11 cellular contexts compared by ENCODE assay signal in the genomic region with DNA sequence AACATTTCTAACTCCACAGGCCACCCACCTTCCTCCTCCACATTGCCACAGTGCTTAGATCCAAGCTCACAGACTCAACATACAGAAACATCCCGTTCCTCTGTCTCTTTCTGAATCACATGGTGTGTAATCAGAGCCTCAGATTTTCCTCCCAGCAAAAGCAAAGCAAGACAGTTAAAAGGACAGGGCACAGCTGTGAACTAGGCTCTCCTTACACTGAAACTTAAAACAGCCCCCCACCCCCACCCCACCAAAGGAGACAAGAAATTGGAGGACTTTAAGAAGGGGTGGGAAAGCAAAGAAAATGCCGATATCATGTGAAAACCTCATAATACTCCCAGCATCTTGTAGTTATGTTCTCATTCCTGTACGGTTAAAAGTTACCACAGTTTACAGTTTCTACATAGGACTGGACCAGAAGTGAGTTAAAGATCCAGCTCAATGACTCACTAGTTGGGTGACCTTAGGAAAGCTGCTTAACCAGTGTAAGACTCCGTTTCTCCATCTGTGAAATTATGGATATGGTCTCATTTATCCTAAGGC. TPM values are rescaled to one million over a fixed set of nuclear protein-coding genes. Genes with fewer than 3 reads are reported as not detected.
DNase-seq lines count a peak whose midpoint lies in the region; ATAC-seq and TF ChIP-seq lines count a peak whose summit lies in the region.
"Had no signal": no experiment of that assay in that cellular context is flagged by ENCODE, and none has a peak within 500 bp of the region (broad histone marks: within the 10 kb centered on the region; RNA-seq: fewer than 3 reads in every experiment).

No MANE protein-coding gene starts in this region.

- no peaks in the 10 kb centered on the region for H3K9me3 Mint-ChIP-seq in activated CD8-positive, alpha-beta memory T cell treated with anti-CD3 and anti-CD28 coated beads, Interleukin-2, amount 10 ng/mL, durations not matched to agents 7 days and 5 days (ENCODE audit: low read depth)
- H3K9me3 Mint-ChIP-seq in MCF 10A (ENCODE audit: unreplicated experiment): no peaks in the 10 kb centered on the region
- H3K9me3 Mint-ChIP-seq: dendritic cell treated with granulocyte-macrophage colony-stimulating factor and Interleukin-4, amounts not matched to agents 40 ng/mL and 50 ng/mL, for 4 days; T-helper 2 cell treated with Interferon-gamma antibody and Interleukin-4, amounts not matched to agents 5 μg/mL and 100 μg/mL, for 36 hours had no signal

- H4K91ac ChIP-seq in mesenchymal stem cell (ENCODE audit: low read length): no peak overlapping the region

- H2BK5ac ChIP-seq in mesenchymal stem cell (ENCODE audit: low read depth, low read length, poor library complexity, severe bottlenecking): peak overlapping the region; percentile 24

- TF ChIP-seq CTCF in MCF 10A (IDR thresholded peaks at IDR 0.05; ENCODE audit: unreplicated experiment): no peak

- no peak for ATAC-seq in activated CD8-positive, alpha-beta memory T cell treated with anti-CD3 and anti-CD28 coated beads, Interleukin-2, amount 10 ng/mL, durations not matched to agents 7 days and 5 days

- H3K18ac ChIP-seq in mesenchymal stem cell (ENCODE audit: low read depth in 1 of 2, low read length in 2 of 2): peak overlapping the region in 1 of 2 experiments; percentile 24

- DNase-seq in activated CD8-positive, alpha-beta memory T cell treated with anti-CD3 and anti-CD28 coated beads, Interleukin-2, amount 10 ng/mL, durations not matched to agents 7 days and 5 days: no peak
- DNase-seq in activated CD8-positive, alpha-beta memory T cell treated with anti-CD3 and anti-CD28 coated beads, Interleukin-2, amount 50 U/mL, for 48 hours: no peak
- DNase-seq in MCF 10A (ENCODE audit: unreplicated experiment): peak; percentile 55
- DNase-seq in mesenchymal stem cell: peak; percentile 90
- no peak for DNase-seq in stimulated activated CD4-positive, alpha-beta T cell treated with anti-CD3 and anti-CD28 coated beads, Interleukin-1b, Interleukin-23, amount 100 ng/mL, for 48 hours
- DNase-seq in putamen (ENCODE audit: low spot score): no peak
- no peak for DNase-seq in COR-L47 (lab: John Stamatoyannopoulos, UW)

- POLR2A ChIA-PET in MCF 10A (lab: Yijun Ruan, JAX): interaction anchor here (0.6 to 10.2 kb wide), 15 partner anchors 11 to 1028 kb away, joined by 3 to 192 read pairs (median 4); partner anchors contain the start of genes GABARAPL1, MAGOHB and SMIM10L1

- H3K36me3 ChIP-seq in mesenchymal stem cell (ENCODE audit: control insufficient read depth in 1 of 2, insufficient read depth in 2 of 2, low read depth in 1 of 2, low read length in 2 of 2) (peaks cover 6 to 26% of the 10 kb centered on the region in 2 experiments), urinary bladder (ENCODE audit: insufficient read depth) (no peaks in the 10 kb centered on the region)

- H3K4me3 ChIP-seq in mesenchymal stem cell (ENCODE audit: insufficient read depth in 1 of 2, low read depth in 1 of 2, low read length in 2 of 2) (peak overlapping the region in 1 of 2 experiments; percentile 99), urinary bladder (ENCODE audit: low read depth, low read length) (no peak overlapping the region)

- no peak overlapping the region for H3K4me3 Mint-ChIP-seq in activated CD8-positive, alpha-beta memory T cell treated with anti-CD3 and anti-CD28 coated beads, Interleukin-2, amount 10 ng/mL, durations not matched to agents 7 days and 5 days
- H3K4me3 Mint-ChIP-seq in MCF 10A (ENCODE audit: unreplicated experiment): peak overlapping the region; percentile 99
- H3K4me3 Mint-ChIP-seq: dendritic cell treated with granulocyte-macrophage colony-stimulating factor and Interleukin-4, amounts not matched to agents 40 ng/mL and 50 ng/mL, for 4 days; T-helper 2 cell treated with Interferon-gamma antibody and Interleukin-4, amounts not matched to agents 5 μg/mL and 100 μg/mL, for 36 hours had no signal

- no peak overlapping the region for H2BK120ac ChIP-seq in mesenchymal stem cell (ENCODE audit: low read depth, low read length)

- peaks cover 52% of the 10 kb centered on the region for H3K4me1 Mint-ChIP-seq in activated CD8-positive, alpha-beta memory T cell treated with anti-CD3 and anti-CD28 coated beads, Interleukin-2, amount 10 ng/mL, durations not matched to agents 7 days and 5 days
- peaks cover 46% of the 10 kb centered on the region for H3K4me1 Mint-ChIP-seq in MCF 10A (ENCODE audit: insufficient read depth, unreplicated experiment)

- H3K27ac ChIP-seq in mesenchymal stem cell (ENCODE audit: low read length, poor library complexity, severe bottlenecking) (peak overlapping the region; percentile 96), urinary bladder (ENCODE audit: low read depth) (peak overlapping the region; percentile 88)
- H3K27ac ChIP-seq: KMS-11 had no signal

- H3K79me1 ChIP-seq in mesenchymal stem cell (replicated peaks; ENCODE audit: low read length, poor library complexity, severe bottlenecking): peaks cover 2% of the 10 kb centered on the region

- peak overlapping the region; percentile 96 for H3K9ac ChIP-seq in mesenchymal stem cell (ENCODE audit: low read length)
- H3K9ac ChIP-seq: KMS-11 had no signal

- no TSS peak for BruUV-seq in MCF 10A (replicated peaks; lab: Mats Ljungman, UMichigan)

- intact Hi-C loops in MCF 10A (cut with micrococcal nuclease): loop anchor here (5.0 kb wide), 1 partner anchor 506 kb away; the partner anchor contains the start of gene GABARAPL1

- no peaks in the 10 kb centered on the region for H3K4me1 ChIP-seq in mesenchymal stem cell (ENCODE audit: control insufficient read depth, insufficient read depth, low read depth, low read length)
- peaks cover 4% of the 10 kb centered on the region for H3K4me1 ChIP-seq in urinary bladder (ENCODE audit: insufficient read depth)

- H3K27me3 Mint-ChIP-seq in activated CD8-positive, alpha-beta memory T cell treated with anti-CD3 and anti-CD28 coated beads, Interleukin-2, amount 10 ng/mL, durations not matched to agents 7 days and 5 days: no peaks in the 10 kb centered on the region
- H3K27me3 Mint-ChIP-seq in MCF 10A (ENCODE audit: insufficient read depth, unreplicated experiment): no peaks in the 10 kb centered on the region
- H3K27me3 Mint-ChIP-seq: dendritic cell treated with granulocyte-macrophage colony-stimulating factor and Interleukin-4, amounts not matched to agents 40 ng/mL and 50 ng/mL, for 4 days had no signal

- 0% methylated on average over 1 of the region's 4 CpGs for WGBS in mesenchymal stem cell
- 37% methylated on average over 4 of the region's 4 CpGs for WGBS in urinary bladder

- H3K4ac ChIP-seq in mesenchymal stem cell (ENCODE audit: low read depth in 1 of 2, low read length in 2 of 2): no peak overlapping the region

- peak overlapping the region; percentile 80 for H3K4me2 ChIP-seq in mesenchymal stem cell (ENCODE audit: low read length, poor library complexity, severe bottlenecking)
- H3K4me2 ChIP-seq: KMS-11 had no signal

- no peaks in the 10 kb centered on the region for H3K27me3 ChIP-seq in mesenchymal stem cell (ENCODE audit: control insufficient read depth in 1 of 2, insufficient read depth in 1 of 2, low read length in 2 of 2)

- no peak overlapping the region for H3K14ac ChIP-seq in mesenchymal stem cell (ENCODE audit: low read length in 2 of 2)

- CTCF ChIA-PET in activated CD8-positive, alpha-beta memory T cell treated with anti-CD3 and anti-CD28 coated beads, Interleukin-2, amount 10 ng/mL, durations not matched to agents 7 days and 5 days (lab: Charles Lee): interaction anchor here (0.6 to 1.3 kb wide), 4 partner anchors 7 to 42 kb away, joined by 3 to 5 read pairs (median 4); no protein-coding TSS in a partner anchor
- CTCF ChIA-PET in MCF 10A (lab: Yijun Ruan, JAX): interaction anchor here (0.7 to 4.3 kb wide), 6 partner anchors 29 to 932 kb away, joined by 3 to 42 read pairs (median 3); partner anchors contain the start of gene ETV6

- H2AFZ ChIP-seq in mesenchymal stem cell (ENCODE audit: low read depth, low read length): no peak overlapping the region

- no peak overlapping the region for H4K8ac ChIP-seq in mesenchymal stem cell (ENCODE audit: low read length)

- H3K27ac Mint-ChIP-seq in activated CD8-positive, alpha-beta memory T cell treated with anti-CD3 and anti-CD28 coated beads, Interleukin-2, amount 10 ng/mL, durations not matched to agents 7 days and 5 days: peak overlapping the region; percentile 1
- peak overlapping the region; percentile 98 for H3K27ac Mint-ChIP-seq in MCF 10A (ENCODE audit: low read depth, unreplicated experiment)
- H3K27ac Mint-ChIP-seq: dendritic cell treated with granulocyte-macrophage colony-stimulating factor and Interleukin-4, amounts not matched to agents 40 ng/mL and 50 ng/mL, for 4 days; T-helper 2 cell treated with Interferon-gamma antibody and Interleukin-4, amounts not matched to agents 5 μg/mL and 100 μg/mL, for 36 hours had no signal

- peaks cover 32% of the 10 kb centered on the region for H3K36me3 Mint-ChIP-seq in activated CD8-positive, alpha-beta memory T cell treated with anti-CD3 and anti-CD28 coated beads, Interleukin-2, amount 10 ng/mL, durations not matched to agents 7 days and 5 days
- H3K36me3 Mint-ChIP-seq in MCF 10A (ENCODE audit: insufficient read depth, unreplicated experiment): peaks cover 71% of the 10 kb centered on the region

- H2BK15ac ChIP-seq in mesenchymal stem cell (ENCODE audit: low read depth, poor library complexity, severe bottlenecking): no peak overlapping the region

- H2BK12ac ChIP-seq in mesenchymal stem cell (ENCODE audit: low read length in 2 of 2): peak overlapping the region; percentile 51 to 71

- peak overlapping the region; percentile 49 for H2AK5ac ChIP-seq in mesenchymal stem cell (ENCODE audit: low read length, severe bottlenecking)

- H3K9me3 ChIP-seq in mesenchymal stem cell (ENCODE audit: control insufficient read depth, low read length): no peaks in the 10 kb centered on the region

- H3K23ac ChIP-seq in mesenchymal stem cell (ENCODE audit: low read length in 2 of 2): no peak overlapping the region

RNA-seq across cellular contexts. Expression of gene YBX3, which starts 4.8 kb away (rescaled TPM):
- 100 to 1,000 TPM; 122 to 139 TPM for total RNA-seq in activated CD8-positive, alpha-beta memory T cell treated with anti-CD3 and anti-CD28 coated beads, Interleukin-2, amount 10 ng/mL, durations not matched to agents 7 days and 5 days
- total RNA-seq in MCF 10A (2022): 545 and 577 TPM in 2 replicates
- 130 TPM for polyA plus RNA-seq in mesenchymal stem cell (2013, experiment 1 of 2)
- 127 TPM for polyA plus RNA-seq in mesenchymal stem cell (2013, experiment 2 of 2)
- 100.0 TPM for total RNA-seq in urinary bladder
- 523 TPM for polyA plus RNA-seq in urinary bladder

RNA-seq across cellular contexts. Expression of gene STYK1, which starts 44.5 kb away (rescaled TPM):
- total RNA-seq in activated CD8-positive, alpha-beta memory T cell treated with anti-CD3 and anti-CD28 coated beads, Interleukin-2, amount 10 ng/mL, durations not matched to agents 7 days and 5 days: 10 to 100 TPM in 1 of 2 experiments, 1 to 10 TPM in 1; 8.4 to 16.1 TPM
- total RNA-seq in MCF 10A (2022) (0.14 and 0.56 TPM in 2 replicates), urinary bladder (5.0 TPM)
- 0.01 TPM for polyA plus RNA-seq in mesenchymal stem cell (2013, experiment 1 of 2)
- 0.01 TPM for polyA plus RNA-seq in mesenchymal stem cell (2013, experiment 2 of 2)
- polyA plus RNA-seq in urinary bladder: 1.1 TPM

Comparison
In these comparisons a context has a peak if more than half of its experiments do, and no peak if none do; other contexts are left out.
1. DNase-seq: peak in MCF 10A (single experiment) and mesenchymal stem cell (single experiment); none in activated CD8-positive, alpha-beta memory T cell treated with anti-CD3 and anti-CD28 coated beads, Interleukin-2, amount 10 ng/mL, durations not matched to agents 7 days and 5 days (single experiment), activated CD8-positive, alpha-beta memory T cell treated with anti-CD3 and anti-CD28 coated beads, Interleukin-2, amount 50 U/mL, for 48 hours (single experiment), stimulated activated CD4-positive, alpha-beta T cell treated with anti-CD3 and anti-CD28 coated beads, Interleukin-1b, Interleukin-23, amount 100 ng/mL, for 48 hours (single experiment), putamen (single experiment) and COR-L47 (single experiment).